ENCODE assay signal across 27 cellular contexts in genomic region chr15:27249046-27249722, GRCh38.
"Had no signal": no experiment of that assay in that cellular context is flagged by ENCODE, and none has a peak within 500 bp of the region (broad histone marks: within the 10 kb centered on the region; RNA-seq: fewer than 3 reads in every experiment).

No MANE protein-coding gene starts in this region.

- H3K27ac Mint-ChIP-seq: activated CD8-positive, alpha-beta T cell treated with anti-CD3 and anti-CD28 coated beads, Interleukin-2, amount 10 ng/mL, durations not matched to agents 7 days and 5 days; activated naive CD4-positive, alpha-beta T cell treated with anti-CD3 and anti-CD28 coated beads, Interleukin-2, amount 50 U/mL, for 72 hours; activated naive CD8-positive, alpha-beta T cell treated with anti-CD3 and anti-CD28 coated beads, Interleukin-2, amount 50 U/mL, for 24 hours; T-helper 1 cell treated with Interleukin-12 subunit alpha and Interleukin-12 subunit beta and Interleukin-4 antibody, amounts not matched to agents 30 μg/mL and 1 μg/mL, for 36 hours; WTC11 had no signal

- H3K4me3 Mint-ChIP-seq: activated CD8-positive, alpha-beta T cell treated with anti-CD3 and anti-CD28 coated beads, Interleukin-2, amount 10 ng/mL, durations not matched to agents 7 days and 5 days; activated naive CD8-positive, alpha-beta T cell treated with anti-CD3 and anti-CD28 coated beads, Interleukin-2, amount 50 U/mL, for 24 hours; T-helper 1 cell treated with Interleukin-12 subunit alpha and Interleukin-12 subunit beta and Interleukin-4 antibody, amounts not matched to agents 30 μg/mL and 1 μg/mL, for 36 hours; WTC11 had no signal

- H3K27me3 Mint-ChIP-seq: activated naive CD8-positive, alpha-beta T cell treated with anti-CD3 and anti-CD28 coated beads, Interleukin-2, amount 50 U/mL, for 24 hours had no signal

- H3K9me3 ChIP-seq: ascending aorta, body of pancreas had no signal

- H3K36me3 Mint-ChIP-seq: WTC11 had no signal

- DNase-seq: activated CD4-positive, alpha-beta T cell treated with anti-CD3 and anti-CD28 coated beads for 48 hours; activated CD4-positive, alpha-beta T cell treated with anti-CD3 and anti-CD28 coated beads, Interleukin-2, amount 50 U/mL, for 4 hours; activated CD4-positive, CD25-positive, alpha-beta regulatory T cell treated with anti-CD3 and anti-CD28 coated beads, Interleukin-2, amount 50 U/mL, for 72 hours; activated CD8-positive, alpha-beta memory T cell treated with anti-CD3 and anti-CD28 coated beads, Interleukin-2, amount 50 U/mL, for 48 hours; activated CD8-positive, alpha-beta T cell treated with anti-CD3 and anti-CD28 coated beads, Interleukin-2, amount 10 ng/mL, durations not matched to agents 7 days and 5 days; activated effector memory CD4-positive, alpha-beta T cell treated with Interleukin-2 at 50 U/mL for 16 hours; activated naive CD4-positive, alpha-beta T cell treated with Interleukin-2 at 50 U/mL for 16 hours; activated naive CD8-positive, alpha-beta T cell treated with anti-CD3 and anti-CD28 coated beads, Interleukin-2, amount 50 U/mL, for 24 hours; activated T-cell treated with anti-CD3 and anti-CD28 coated beads, Interleukin-2, amount 50 U/mL, for 1 hour; amniotic stem cell; body of pancreas; central memory CD4-positive, alpha-beta T cell; KBM-7; NCI-H1048; NCI-H187 treated with DMSO at 0.1 percent for 48 hours; NCI-H2081 treated with DMSO at 0.1 percent for 48 hours; NCI-H226; NK-92 treated with Interleukin-12 subunit alpha and Interleukin-12 subunit beta, amount 100 ng/mL, for 24 hours; OCI-M1; SW 1271 had no signal

- H3K4me3 ChIP-seq: ascending aorta, body of pancreas, SK-N-MC had no signal

- ATAC-seq: activated CD8-positive, alpha-beta T cell treated with anti-CD3 and anti-CD28 coated beads, Interleukin-2, amount 10 ng/mL, durations not matched to agents 7 days and 5 days; activated naive CD4-positive, alpha-beta T cell treated with anti-CD3 and anti-CD28 coated beads, Interleukin-2, amount 50 U/mL, for 72 hours; activated naive CD8-positive, alpha-beta T cell treated with anti-CD3 and anti-CD28 coated beads, Interleukin-2, amount 50 U/mL, for 24 hours; body of pancreas; Panc1; Right ventricle myocardium inferior; WTC11 had no signal

- H3K27me3 ChIP-seq: ascending aorta, body of pancreas had no signal

- H3K9me3 Mint-ChIP-seq: WTC11 had no signal

- H3K36me3 ChIP-seq: ascending aorta had no signal

- H3K27ac ChIP-seq: ascending aorta, body of pancreas, SK-N-MC had no signal

- H3K4me1 Mint-ChIP-seq: activated naive CD8-positive, alpha-beta T cell treated with anti-CD3 and anti-CD28 coated beads, Interleukin-2, amount 50 U/mL, for 24 hours had no signal

- H3K4me1 ChIP-seq: ascending aorta, body of pancreas had no signal
